In the genomic region with DNA sequence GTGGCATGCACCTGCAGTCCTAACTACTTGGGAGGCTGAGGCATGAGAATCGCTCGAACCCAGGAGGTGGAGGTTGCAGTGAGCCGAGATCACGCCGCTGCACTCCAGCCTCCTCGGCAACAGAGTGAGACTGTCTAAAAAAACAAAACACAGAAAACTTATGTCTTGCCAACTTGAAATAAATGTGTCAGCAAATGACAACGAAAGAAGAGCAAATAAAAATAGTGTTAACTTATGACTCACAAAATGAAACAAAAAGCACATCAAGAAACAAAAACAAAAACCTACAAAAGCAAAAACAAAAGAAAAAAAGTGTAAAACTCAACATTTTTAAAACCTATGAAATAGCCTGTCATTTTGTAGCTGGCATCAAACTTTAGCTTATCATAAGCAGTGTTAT, we compare ENCODE assay signal across 29 cellular contexts.
"Had no signal": no experiment of that assay in that cellular context is flagged by ENCODE, and none has a peak within 500 bp of the region (broad histone marks: within the 10 kb centered on the region; RNA-seq: fewer than 3 reads in every experiment).

No MANE protein-coding gene starts in this region.

- FAIRE-seq: bronchial epithelial cell had no signal

- H3K4me1 ChIP-seq: ascending aorta had no signal

- H3K27me3 ChIP-seq: ascending aorta, cardiac muscle cell had no signal

- H3K4me3 ChIP-seq: ascending aorta, cardiac muscle cell had no signal

- H3K27ac ChIP-seq: ascending aorta, VCaP had no signal

- ATAC-seq: activated CD8-positive, alpha-beta T cell treated with anti-CD3 and anti-CD28 coated beads for 36 hours; activated naive CD8-positive, alpha-beta T cell treated with anti-CD3 and anti-CD28 coated beads, Interleukin-2, amount 50 U/mL, for 24 hours; activated T-cell treated with anti-CD3 and anti-CD28 coated beads, Interleukin-2, amount 50 U/mL, for 4 hours; activated T-cell treated with anti-CD3 and anti-CD28 coated beads, Interleukin-2, amount 50 U/mL, for 72 hours; activated T-helper 17 cell treated with anti-CD3 and anti-CD28 coated beads, Interleukin-2, amount 50 U/mL, for 72 hours had no signal

- H3K9me3 ChIP-seq: ascending aorta had no signal

- H3K36me3 ChIP-seq: ascending aorta had no signal

- DNase-seq: activated B cell treated with CpG ODN at 0.5 μM for 24 hours; activated CD4-positive, alpha-beta memory T cell treated with anti-CD3 and anti-CD28 coated beads for 36 hours; activated CD4-positive, alpha-beta T cell treated with anti-CD3 and anti-CD28 coated beads for 4 hours; activated CD4-positive, alpha-beta T cell treated with anti-CD3 and anti-CD28 coated beads, Interleukin-2, amount 10 ng/mL, durations not matched to agents 24 days and 14 days; activated CD4-positive, alpha-beta T cell treated with anti-CD3 and anti-CD28 coated beads, Interleukin-2, amount 50 U/mL, for 1 hour; activated CD4-positive, alpha-beta T cell treated with anti-CD3 and anti-CD28 coated beads, Interleukin-2, amount 50 U/mL, for 4 hours; activated CD4-positive, CD25-positive, alpha-beta regulatory T cell treated with anti-CD3 and anti-CD28 coated beads, Interleukin-2, amount 50 U/mL, for 72 hours; activated CD8-positive, alpha-beta memory T cell treated with anti-CD3 and anti-CD28 coated beads, Interleukin-2, amount 50 U/mL, for 4 hours; activated CD8-positive, alpha-beta T cell treated with anti-CD3 and anti-CD28 coated beads for 36 hours; activated effector memory CD4-positive, alpha-beta T cell treated with anti-CD3 and anti-CD28 coated beads, Interleukin-2, amount 50 U/mL, for 16 hours; activated naive CD4-positive, alpha-beta T cell treated with anti-CD3 and anti-CD28 coated beads, Interleukin-2, amount 10 ng/mL, durations not matched to agents 7 days and 5 days; activated naive CD4-positive, alpha-beta T cell treated with Interleukin-2 at 50 U/mL for 16 hours; activated naive CD8-positive, alpha-beta T cell treated with anti-CD3 and anti-CD28 coated beads, Interleukin-2, amount 10 ng/mL, durations not matched to agents 7 days and 5 days; activated naive CD8-positive, alpha-beta T cell treated with anti-CD3 and anti-CD28 coated beads, Interleukin-2, amount 50 U/mL, for 24 hours; activated T-cell treated with anti-CD3 and anti-CD28 coated beads for 4 hours; activated T-cell treated with anti-CD3 and anti-CD28 coated beads, Interleukin-2, amount 50 U/mL, for 1 hour; activated T-cell treated with anti-CD3 and anti-CD28 coated beads, Interleukin-2, amount 50 U/mL, for 4 hours; activated T-cell treated with anti-CD3 and anti-CD28 coated beads, Interleukin-2, amount 50 U/mL, for 72 hours; amygdala; anterior cingulate cortex; caudate nucleus; cerebellar nuclear complex; T-helper 2 cell; T-helper 9 cell had no signal
